In the genomic region with DNA sequence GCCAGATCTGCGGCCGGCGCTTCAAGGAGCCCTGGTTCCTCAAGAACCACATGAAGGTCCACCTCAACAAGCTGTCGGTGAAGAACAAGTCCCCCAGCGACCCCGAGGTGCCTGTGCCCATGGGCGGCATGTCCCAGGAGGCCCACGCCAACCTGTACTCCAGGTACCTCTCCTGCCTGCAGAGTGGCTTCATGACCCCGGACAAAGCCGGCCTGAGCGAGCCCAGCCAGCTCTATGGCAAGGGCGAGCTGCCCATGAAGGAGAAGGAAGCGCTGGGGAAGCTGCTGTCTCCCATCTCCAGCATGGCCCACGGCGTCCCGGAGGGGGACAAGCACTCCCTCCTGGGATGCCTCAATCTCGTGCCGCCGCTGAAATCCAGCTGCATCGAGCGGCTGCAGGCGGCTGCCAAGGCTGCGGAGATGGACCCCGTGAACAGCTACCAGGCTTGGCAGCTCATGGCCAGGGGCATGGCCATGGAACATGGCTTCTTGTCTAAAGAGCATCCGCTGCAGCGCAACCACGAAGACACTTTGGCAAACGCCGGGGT, we compare ENCODE assay signal across 30 cellular contexts.
"Had no signal": no experiment of that assay in that cellular context is flagged by ENCODE, and none has a peak within 500 bp of the region (broad histone marks: within the 10 kb centered on the region; RNA-seq: fewer than 3 reads in every experiment).

No MANE protein-coding gene starts in this region.

- H3K36me3 ChIP-seq: neural progenitor cell, neutrophil, pancreas, right lobe of liver, sigmoid colon, suprapubic skin, thoracic aorta, thyroid gland, upper lobe of left lung, vagina had no signal

- H3K36me3 Mint-ChIP-seq: natural killer cell; stimulated activated memory B cell treated with anti-CD40 and anti-IgM and Interleukin-4, amounts not matched to agents 10 μg/mL and 1 μg/mL and 100 μg/mL, for 72 hours had no signal

- H3K4me1 ChIP-seq: pancreas, psoas muscle, right lobe of liver had no signal

- H3K27ac Mint-ChIP-seq: naive thymus-derived CD4-positive, alpha-beta T cell; natural killer cell; nephron; neural progenitor cell; progenitor cell of endocrine pancreas; stimulated activated memory B cell treated with anti-CD40 and anti-IgM and Interleukin-4, amounts not matched to agents 10 μg/mL and 1 μg/mL and 100 μg/mL, for 72 hours; stimulated activated naive CD8-positive, alpha-beta T cell treated with anti-CD3 and anti-CD28 coated beads, Interleukin-15, amount 100 ng/mL, for 72 hours had no signal

- H3K4me3 ChIP-seq: neural progenitor cell, pancreas, psoas muscle, right lobe of liver, sigmoid colon, suprapubic skin, thoracic aorta, thyroid gland, tibial nerve, upper lobe of left lung, vagina had no signal

- H3K27ac ChIP-seq: neural progenitor cell, neutrophil, pancreas, psoas muscle, right lobe of liver, sigmoid colon, suprapubic skin, thoracic aorta, tibial nerve, upper lobe of left lung, vagina had no signal

- ATAC-seq: naive thymus-derived CD4-positive, alpha-beta T cell; natural killer cell; pancreas; psoas muscle; stimulated activated memory B cell treated with anti-CD40 and anti-IgM and Interleukin-4, amounts not matched to agents 10 μg/mL and 1 μg/mL and 100 μg/mL, for 72 hours; stimulated activated naive CD8-positive, alpha-beta T cell treated with anti-CD3 and anti-CD28 coated beads, Interleukin-15, amount 100 ng/mL, for 72 hours; stimulated activated naive CD8-positive, alpha-beta T cell treated with anti-CD3 and anti-CD28 coated beads, Interleukin-15, Interleukin-2, amounts not matched to agents 100 U/mL and 50 U/mL, for 24 hours had no signal

- H2AFZ ChIP-seq: neural progenitor cell had no signal

- H3K9ac ChIP-seq: neural progenitor cell had no signal

- H3K4me3 Mint-ChIP-seq: naive thymus-derived CD4-positive, alpha-beta T cell; natural killer cell; nephron; neural progenitor cell; stimulated activated memory B cell treated with anti-CD40 and anti-IgM and Interleukin-4, amounts not matched to agents 10 μg/mL and 1 μg/mL and 100 μg/mL, for 72 hours; stimulated activated naive CD8-positive, alpha-beta T cell treated with anti-CD3 and anti-CD28 coated beads, Interleukin-15, amount 100 ng/mL, for 72 hours had no signal

- DNase-seq: naive thymus-derived CD4-positive, alpha-beta T cell; natural killer cell; nucleus accumbens; psoas muscle; right cardiac atrium; sigmoid colon; small intestine; stimulated activated CD4-positive, alpha-beta T cell treated with anti-CD3 and anti-CD28 coated beads, Interleukin-12 subunit alpha, Interleukin-12 subunit beta, amount 100 ng/mL, for 4 hours; stimulated activated CD4-positive, alpha-beta T cell treated with anti-CD3 and anti-CD28 coated beads, Interleukin-1b, Interleukin-23, amount 100 ng/mL, for 48 hours; stimulated activated CD4-positive, alpha-beta T cell treated with anti-CD3 and anti-CD28 coated beads, Interleukin-4, amount 100 ng/mL, for 1 hour; stimulated activated CD4-positive, alpha-beta T cell treated with anti-CD3 and anti-CD28 coated beads, Interleukin-4, amount 100 ng/mL, for 4 hours; stimulated activated CD8-positive, alpha-beta memory T cell treated with anti-CD3 and anti-CD28 coated beads, Interleukin-4, amount 100 ng/mL, for 48 hours; stimulated activated naive CD4-positive, alpha-beta T cell; stimulated activated naive CD8-positive, alpha-beta T cell treated with anti-CD3 and anti-CD28 coated beads, Interleukin-15, amount 100 ng/mL, for 72 hours; stimulated activated naive CD8-positive, alpha-beta T cell treated with anti-CD3 and anti-CD28 coated beads, Interleukin-15, Interleukin-2, amounts not matched to agents 100 U/mL and 50 U/mL, for 24 hours; substantia nigra; trophoblast cell had no signal

- H3K27me3 ChIP-seq: neural progenitor cell, pancreas, sigmoid colon, suprapubic skin, thyroid gland, tibial nerve, upper lobe of left lung, vagina had no signal

- H3K27me3 Mint-ChIP-seq: stimulated activated memory B cell treated with anti-CD40 and anti-IgM and Interleukin-4, amounts not matched to agents 10 μg/mL and 1 μg/mL and 100 μg/mL, for 72 hours had no signal

- H3K9me3 ChIP-seq: neutrophil, pancreas, psoas muscle, right lobe of liver, sigmoid colon, suprapubic skin, thoracic aorta, thyroid gland, tibial nerve, upper lobe of left lung, vagina had no signal

- H3K4me1 Mint-ChIP-seq: naive thymus-derived CD4-positive, alpha-beta T cell; natural killer cell had no signal

- H3K9me3 Mint-ChIP-seq: natural killer cell; nephron; neural progenitor cell; stimulated activated naive CD8-positive, alpha-beta T cell treated with anti-CD3 and anti-CD28 coated beads, Interleukin-15, amount 100 ng/mL, for 72 hours had no signal

- H3K4me2 ChIP-seq: neural progenitor cell had no signal
